In genomic region chr15:80955571-80956452, GRCh38 we compare ENCODE assay signal across 8 cellular contexts. TPM values are rescaled to one million over a fixed set of nuclear protein-coding genes. Genes with fewer than 3 reads are reported as not detected.
DNase-seq lines count a peak whose midpoint lies in the region; ATAC-seq, FAIRE-seq and TF ChIP-seq lines count a peak whose summit lies in the region.
"Not testable (repeated sequence)": the region's sequence is repeated elsewhere in the genome, so short reads cannot be mapped to it uniquely, and the experiment has no call there.

No MANE protein-coding gene starts in this region.

- in situ Hi-C loops in Caki2 (cut with HindIII; ENCODE audit: low pct_unique_long_range_greater_than_20kb, low sequenced_read_pairs); Panc1 (cut with HindIII; ENCODE audit: low pct_unique_long_range_greater_than_20kb, low sequenced_read_pairs): not testable (repeated sequence)

- H3K4me3 Mint-ChIP-seq in astrocyte (ENCODE audit: unreplicated experiment): not testable (repeated sequence)

- H3K36me3 ChIP-seq in Panc1 (ENCODE audit: control insufficient read depth, insufficient read depth, low read length); astrocyte (ENCODE audit: insufficient read depth, low read length): not testable (repeated sequence)

- not testable (repeated sequence) for FAIRE-seq in astrocyte (lab: Jason Lieb, UNC)

- not testable (repeated sequence) for H3K27me3 ChIP-seq in Panc1 (ENCODE audit: control insufficient read depth, insufficient read depth, low read length); astrocyte (ENCODE audit: insufficient read depth, low read length)

- BruUV-seq in Panc1 (replicated peaks; lab: Mats Ljungman, UMichigan): not testable (repeated sequence)

- not testable (repeated sequence) for H4K20me1 ChIP-seq in astrocyte (ENCODE audit: insufficient read depth, low read length)

- not testable (repeated sequence) for H3K27ac ChIP-seq in Panc1 (ENCODE audit: low read length)
- H3K27ac ChIP-seq in astrocyte (ENCODE audit: low read depth, low read length): peak overlapping the region; percentile 13

- H3K4me1 ChIP-seq in Panc1 (ENCODE audit: control insufficient read depth, insufficient read depth, low read length): not testable (repeated sequence)
- peaks cover 21% of the 10 kb centered on the region for H3K4me1 ChIP-seq in astrocyte (ENCODE audit: insufficient read depth, low read length)

- DNase-seq in Caki2 (ENCODE audit: low read depth) (peak; percentile 94), Panc1 (ENCODE audit: low read depth, low spot score) (peak; percentile 75), astrocyte (ENCODE audit: low read depth) (peak; percentile 92), glomerular visceral epithelial cell (ENCODE audit: extremely low spot score) (peak; percentile 97), sciatic nerve (ENCODE audit: low spot score) (peak; percentile 35)
- peak; percentile 66 for DNase-seq in activated CD8-positive, alpha-beta memory T cell treated with anti-CD3 and anti-CD28 coated beads for 24 hours
- peak; percentile 43 to 64 for DNase-seq in stimulated activated CD8-positive, alpha-beta memory T cell treated with anti-CD3 and anti-CD28 coated beads, Interleukin-7, amount 100 ng/mL, for 48 hours (ENCODE audit: extremely low read depth in 1 of 2, low read depth in 1 of 2)

- H3K4me2 ChIP-seq in astrocyte (ENCODE audit: low read length): not testable (repeated sequence)

- H3K9me3 Mint-ChIP-seq in astrocyte (ENCODE audit: unreplicated experiment): not testable (repeated sequence)

- H3K27me3 Mint-ChIP-seq in astrocyte (ENCODE audit: low read depth, unreplicated experiment): not testable (repeated sequence)

- ATAC-seq in HG03442 (IDR thresholded peaks at IDR 0.05; ENCODE audit: unreplicated experiment): peak; percentile 65
- peak; percentile 95 for ATAC-seq in Panc1
- not testable (repeated sequence) for ATAC-seq in sciatic nerve

- CTCF ChIA-PET in Panc1 (lab: Charles Lee): not testable (repeated sequence)

- intact Hi-C loops in Panc1 (cut with micrococcal nuclease; ENCODE audit: unreplicated experiment): loop anchor here (5.0 kb wide), 1 partner anchor 1736 kb away; no protein-coding TSS in a partner anchor
- intact Hi-C loops in sciatic nerve (cut with DNase I): not testable (repeated sequence)

- H3K27ac Mint-ChIP-seq in astrocyte (ENCODE audit: unreplicated experiment): peak overlapping the region; percentile 83

- not testable (repeated sequence) for H2AFZ ChIP-seq in astrocyte (ENCODE audit: low read depth, low read length)

- H3K79me2 ChIP-seq in astrocyte (ENCODE audit: insufficient read depth, low read length): not testable (repeated sequence)

- TF ChIP-seq CTCF in Panc1 (IDR thresholded peaks at IDR 0.05); astrocyte (IDR thresholded peaks at IDR 0.05; ENCODE audit: insufficient read depth, low read depth, low read length): not testable (repeated sequence)

- POLR2A ChIA-PET in Panc1 (lab: Charles Lee): not testable (repeated sequence)

- not testable (repeated sequence) for H3K9me3 ChIP-seq in Panc1 (ENCODE audit: control insufficient read depth, insufficient read depth, low read depth, low read length); astrocyte (ENCODE audit: insufficient read depth, low read depth, low read length)

- not testable (repeated sequence) for H3K4me3 ChIP-seq in Panc1 (ENCODE audit: low read depth in 2 of 2, low read length in 2 of 2); astrocyte (ENCODE audit: insufficient read depth, low read depth, low read length)

- peaks cover 40% of the 10 kb centered on the region for H3K4me1 Mint-ChIP-seq in astrocyte (ENCODE audit: low read depth, unreplicated experiment)

- H3K9ac ChIP-seq in astrocyte (ENCODE audit: low read length): not testable (repeated sequence)

- peaks cover 12% of the 10 kb centered on the region for H3K36me3 Mint-ChIP-seq in astrocyte (ENCODE audit: low read depth, unreplicated experiment)

RNA-seq across cellular contexts. Expression of gene MESD, which starts 33.8 kb away (rescaled TPM):
- 16.6 and 18.5 TPM in 2 replicates for total RNA-seq in Caki2 (2014; rRNA removed; shearing (Covaris generic); ENCODE audit: low replicate concordance)
- total RNA-seq in Panc1 (2021; ENCODE audit: unreplicated experiment): 28.2 TPM
- polyA plus RNA-seq in Panc1 (2012; ENCODE audit: insufficient read length): 30.7 TPM
- 33.1 and 34.8 TPM in 2 replicates for total RNA-seq in astrocyte
- total RNA-seq in sciatic nerve: 35.3 TPM

RNA-seq across cellular contexts. Expression of gene TLNRD1, which starts 44.9 kb away (rescaled TPM):
- 19.3 and 21.4 TPM in 2 replicates for total RNA-seq in Caki2 (2014; rRNA removed; shearing (Covaris generic); ENCODE audit: low replicate concordance)
- total RNA-seq in Panc1 (2021; ENCODE audit: unreplicated experiment) (24.7 TPM), astrocyte (24.2 and 24.3 TPM in 2 replicates), sciatic nerve (14.0 TPM)
- 15.0 TPM for polyA plus RNA-seq in Panc1 (2012; ENCODE audit: insufficient read length)

Comparison
In these comparisons a context has a peak if more than half of its experiments do, and no peak if none do; other contexts are left out.
1. DNase-seq: peak in every context shown above with its lines; median percentile 97 in glomerular visceral epithelial cell; 94 in Caki2; 92 in astrocyte; 75 in Panc1; 66 in activated CD8-positive, alpha-beta memory T cell treated with anti-CD3 and anti-CD28 coated beads for 24 hours; 54 in stimulated activated CD8-positive, alpha-beta memory T cell treated with anti-CD3 and anti-CD28 coated beads, Interleukin-7, amount 100 ng/mL, for 48 hours; 35 in sciatic nerve.